In the genomic region with DNA sequence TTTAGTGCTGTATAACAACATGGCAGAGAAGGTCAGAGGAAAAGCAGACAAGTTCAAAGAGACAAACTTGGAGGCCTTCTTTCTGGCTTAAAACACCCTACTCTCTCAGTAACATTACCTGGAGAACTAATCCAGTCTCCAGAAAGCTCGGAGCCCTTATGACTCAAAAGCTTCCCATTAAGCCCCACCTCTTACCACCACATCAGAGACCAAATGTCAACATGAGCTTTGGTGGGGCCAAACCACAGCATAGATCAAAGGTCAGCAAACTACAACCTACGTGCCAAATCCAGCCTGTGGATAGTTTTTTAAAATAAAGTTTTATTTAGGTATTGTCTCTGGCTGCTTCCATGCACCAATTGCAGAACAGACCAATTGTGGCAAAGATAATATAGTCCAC, we compare ENCODE assay signal across 21 cellular contexts.
"Had no signal": no experiment of that assay in that cellular context is flagged by ENCODE, and none has a peak within 500 bp of the region (broad histone marks: within the 10 kb centered on the region; RNA-seq: fewer than 3 reads in every experiment).

No MANE protein-coding gene starts in this region.

- H3K4me1 ChIP-seq: colonic mucosa, parathyroid adenoma, thyroid gland, uterus had no signal

- H3K27me3 ChIP-seq: colonic mucosa, hepatocyte, thyroid gland, uterus had no signal

- H3K36me3 ChIP-seq: colonic mucosa, thyroid gland, uterus, WERI-Rb-1 had no signal

- H3K4me3 ChIP-seq: colonic mucosa, hepatocyte, thyroid gland, uterus had no signal

- H3K9me3 ChIP-seq: colonic mucosa, thyroid gland, uterus had no signal

- DNase-seq: activated CD4-positive, alpha-beta memory T cell treated with anti-CD3 and anti-CD28 coated beads, Interleukin-2, amount 10 ng/mL, durations not matched to agents 7 days and 5 days; activated CD4-positive, alpha-beta T cell treated with anti-CD3 and anti-CD28 coated beads for 36 hours; activated gamma-delta T cell treated with Interleukin-2 at 50 U/mL for 16 hours; activated naive CD8-positive, alpha-beta T cell treated with anti-CD3 and anti-CD28 coated beads, Interleukin-2, amount 10 ng/mL, durations not matched to agents 7 days and 5 days; activated T-cell treated with anti-CD3 and anti-CD28 coated beads, Interleukin-2, amount 50 U/mL, for 72 hours; anterior cingulate cortex; caudate nucleus; colonic mucosa; effector CD4-positive, alpha-beta T cell; kidney; midbrain; naive B cell; retina; stimulated activated CD4-positive, alpha-beta T cell treated with anti-CD3 and anti-CD28 coated beads, Interleukin-15, amount 100 ng/mL, for 24 hours; stimulated activated CD4-positive, alpha-beta T cell treated with anti-CD3 and anti-CD28 coated beads, Interleukin-4, amount 100 ng/mL, for 4 hours; stimulated activated naive CD8-positive, alpha-beta T cell treated with anti-CD3 and anti-CD28 coated beads, Interleukin-15, amount 100 ng/mL, for 72 hours; thyroid gland; uterus; WERI-Rb-1 had no signal

- ATAC-seq: activated CD4-positive, alpha-beta T cell treated with anti-CD3 and anti-CD28 coated beads for 36 hours; activated T-cell treated with anti-CD3 and anti-CD28 coated beads, Interleukin-2, amount 50 U/mL, for 72 hours; stimulated activated naive CD8-positive, alpha-beta T cell treated with anti-CD3 and anti-CD28 coated beads, Interleukin-15, amount 100 ng/mL, for 72 hours had no signal
